Comparison of ENCODE assay signal across 8 cellular contexts in the genomic region with DNA sequence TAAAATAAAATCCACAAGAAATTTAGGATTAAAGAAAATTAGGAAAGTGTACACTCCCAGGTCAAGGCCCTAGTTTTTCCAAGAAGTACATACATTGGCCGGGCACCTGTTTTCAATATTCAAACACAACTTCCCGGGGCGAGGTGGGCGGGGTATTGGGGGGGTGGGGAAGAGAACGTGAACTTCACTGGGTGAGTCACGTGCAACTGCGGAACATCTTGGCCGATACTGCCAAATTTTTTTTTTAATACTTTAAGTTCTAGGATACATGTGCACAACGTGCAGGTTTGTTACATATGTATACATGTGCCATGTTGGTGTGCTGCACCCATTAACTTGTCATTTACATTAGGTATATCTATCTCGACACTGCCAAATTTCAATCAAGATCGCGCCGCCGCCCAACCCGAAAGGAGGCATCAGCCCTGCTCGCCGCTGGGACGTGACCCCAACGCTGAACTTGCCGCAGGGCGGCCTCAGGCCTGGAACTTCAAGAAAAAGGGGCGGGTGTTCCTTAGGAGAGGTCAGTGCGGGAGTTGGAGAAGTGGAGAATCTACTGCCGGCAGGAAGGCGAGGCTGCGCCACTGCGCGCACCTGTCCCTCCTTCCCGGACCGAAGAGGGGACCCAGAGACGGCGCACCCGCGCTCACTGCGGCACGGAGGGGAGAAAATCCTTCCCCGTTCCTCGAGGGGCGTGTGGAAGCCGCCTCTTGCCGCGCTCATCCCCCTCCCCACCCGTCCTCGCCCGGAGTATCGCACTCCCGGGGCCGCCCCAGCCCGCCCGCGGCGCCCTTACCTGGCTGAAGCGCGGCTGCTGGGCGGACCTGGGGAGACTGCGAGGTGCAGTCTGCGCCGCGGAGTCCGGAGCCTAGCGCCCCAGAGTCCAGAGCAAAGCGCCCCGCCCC. TPM values are rescaled to one million over a fixed set of nuclear protein-coding genes. Genes with fewer than 3 reads are reported as not detected.
DNase-seq lines count a peak whose midpoint lies in the region; ATAC-seq and TF ChIP-seq lines count a peak whose summit lies in the region.

Gene TEC (minus strand): TSS at position 883 of the 905 bp plus-strand sequence. CDS start 41,224 bp downstream, outside the sequence.

- peak within 1 kb of the TSS; percentile 7 for H3K27ac Mint-ChIP-seq in MCF 10A (ENCODE audit: low read depth, unreplicated experiment)

- intact Hi-C loops in MCF 10A (cut with micrococcal nuclease) = no loop called here

- CTCF ChIA-PET in MCF 10A (lab: Yijun Ruan, JAX) = no interaction called here

- in situ Hi-C loops in Caki2 (cut with HindIII; ENCODE audit: low pct_unique_long_range_greater_than_20kb, low sequenced_read_pairs) = no loop called here

- no peaks in the 10 kb centered on the region for H3K4me1 Mint-ChIP-seq in MCF 10A (ENCODE audit: insufficient read depth, unreplicated experiment)

- ATAC-seq in GM19397 (IDR thresholded peaks at IDR 0.05; ENCODE audit: unreplicated experiment) (peak; percentile 64), HG03520 (IDR thresholded peaks at IDR 0.05; ENCODE audit: unreplicated experiment) (peak; percentile 30)

- H3K27me3 Mint-ChIP-seq in MCF 10A (ENCODE audit: insufficient read depth, unreplicated experiment) = no peaks in the 10 kb centered on the region

- POLR2A ChIA-PET in MCF 10A (lab: Yijun Ruan, JAX) = no interaction called here

- DNase-seq in Caki2 (ENCODE audit: low read depth) = peak; percentile 71
- peak; percentile 13 for DNase-seq in SK-N-DZ (ENCODE audit: low spot score)
- peak; percentile 68 for DNase-seq in MCF 10A (ENCODE audit: unreplicated experiment)
- peak; percentile 82 for DNase-seq in islet precursor cell
- DNase-seq in stimulated activated CD4-positive, alpha-beta T cell treated with anti-CD3 and anti-CD28 coated beads, Interleukin-1b, Interleukin-23, amount 100 ng/mL, for 24 hours (ENCODE audit: low read depth in 4 of 4, low spot score in 1 of 4) = peak; percentile 2 to 28 (median 16)
- DNase-seq in putamen (ENCODE audit: low spot score) = no peak

- no peaks in the 10 kb centered on the region for H3K36me3 Mint-ChIP-seq in MCF 10A (ENCODE audit: insufficient read depth, unreplicated experiment)

- no peak for TF ChIP-seq CTCF in MCF 10A (IDR thresholded peaks at IDR 0.05; ENCODE audit: unreplicated experiment)

- H3K4me3 Mint-ChIP-seq in MCF 10A (ENCODE audit: unreplicated experiment) = peak within 1 kb of the TSS; percentile 85

- no peaks in the 10 kb centered on the region for H3K9me3 Mint-ChIP-seq in MCF 10A (ENCODE audit: unreplicated experiment)

- BruUV-seq in MCF 10A (replicated peaks; lab: Mats Ljungman, UMichigan) = TSS peak; percentile 35

RNA-seq across cellular contexts. Expression of gene TEC, which starts in this region (rescaled TPM):
- 3.6 and 3.7 TPM in 2 replicates for total RNA-seq in Caki2 (2014; rRNA removed; shearing (Covaris generic); ENCODE audit: low replicate concordance)
- polyA plus RNA-seq in SK-N-DZ (2014; cell fraction: cytosol; rRNA removed) = not detected in 2 replicates
- polyA plus RNA-seq in SK-N-DZ (2014; cell fraction: nucleus; rRNA removed) = not detected in 2 replicates
- total RNA-seq in MCF 10A (2022) = 1.1 and 1.6 TPM in 2 replicates
